8 cellular contexts compared by ENCODE assay signal in genomic region chr14:63174760-63175191, GRCh38. TPM values are rescaled to one million over a fixed set of nuclear protein-coding genes. Genes with fewer than 3 reads are reported as not detected.
DNase-seq lines count a peak whose midpoint lies in the region; ATAC-seq and TF ChIP-seq lines count a peak whose summit lies in the region.

No MANE protein-coding gene starts in this region.

- ATAC-seq in gastroesophageal sphincter (peak; percentile 72), GM19395 (IDR thresholded peaks at IDR 0.05; ENCODE audit: unreplicated experiment) (no peak)

- no peak for TF ChIP-seq EP300 in gastroesophageal sphincter (IDR thresholded peaks at IDR 0.05)

- in situ Hi-C loops in SK-MEL-5 (cut with HindIII; ENCODE audit: low pct_unique_long_range_greater_than_20kb, low sequenced_read_pairs): no loop called here

- H3K4me1 ChIP-seq in gastroesophageal sphincter: peaks cover 0 to 21% (median 10%) of the 10 kb centered on the region in 3 donors

- H3K9me3 ChIP-seq in gastroesophageal sphincter: no peaks in the 10 kb centered on the region

- TF ChIP-seq POLR2A in gastroesophageal sphincter (IDR thresholded peaks at IDR 0.05): no peak

- TF ChIP-seq CTCF in gastroesophageal sphincter (IDR thresholded peaks at IDR 0.05): peak; percentile 49 to 78 (median 74)

- DNase-seq in DMS79 treated with DMSO at 0.1 percent for 48 hours (lab: John Stamatoyannopoulos, UW): peak; percentile 52
- DNase-seq in M059J (ENCODE audit: low read depth): peak; percentile 60
- peak; percentile 89 for DNase-seq in SK-MEL-5 (ENCODE audit: low read depth, low spot score)
- peak; percentile 10 for DNase-seq in putamen (ENCODE audit: low spot score)
- DNase-seq in mucosa of gallbladder (ENCODE audit: low spot score): no peak
- DNase-seq in activated effector memory CD4-positive, alpha-beta T cell treated with Interleukin-2 at 50 U/mL for 16 hours: no peak

- H3K4me3 ChIP-seq in gastroesophageal sphincter: no peak overlapping the region

- no peak overlapping the region for H3K27ac ChIP-seq in gastroesophageal sphincter

- 11 to 12% methylated on average over 2 of the region's 2 CpGs for WGBS in gastroesophageal sphincter (ENCODE audit: low coverage in 1 of 2), 2 donors

- no peaks in the 10 kb centered on the region for H3K27me3 ChIP-seq in gastroesophageal sphincter

- H3K36me3 ChIP-seq in gastroesophageal sphincter: no peaks in the 10 kb centered on the region

RNA-seq across cellular contexts. Expression of gene RHOJ, which starts 29.5 kb away (rescaled TPM):
- total RNA-seq in M059J (2014; rRNA removed; shearing (Covaris generic)): 1.6 and 1.8 TPM in 2 replicates
- total RNA-seq in SK-MEL-5 (2014; rRNA removed; shearing (Covaris generic)): 3.0 and 7.3 TPM in 2 replicates
- 19.1 TPM in 2 replicates for polyA plus RNA-seq in SK-MEL-5 (2015; cell fraction: cytosol; rRNA removed)
- polyA plus RNA-seq in SK-MEL-5 (2015; cell fraction: nucleus; rRNA removed): 60.1 and 84.7 TPM in 2 replicates
- 10 to 100 TPM; 12.5 to 12.9 (median 12.7) TPM for total RNA-seq in gastroesophageal sphincter
- 10.4 TPM for total RNA-seq in mucosa of gallbladder

Comparison
In these comparisons a context has a peak if more than half of its experiments do, and no peak if none do; other contexts are left out.
1. DNase-seq: peak in DMS79 treated with DMSO at 0.1 percent for 48 hours (single experiment), M059J (single experiment), SK-MEL-5 (single experiment) and putamen (single experiment); none in mucosa of gallbladder (single experiment) and activated effector memory CD4-positive, alpha-beta T cell treated with Interleukin-2 at 50 U/mL for 16 hours (single experiment).